In the genomic region with DNA sequence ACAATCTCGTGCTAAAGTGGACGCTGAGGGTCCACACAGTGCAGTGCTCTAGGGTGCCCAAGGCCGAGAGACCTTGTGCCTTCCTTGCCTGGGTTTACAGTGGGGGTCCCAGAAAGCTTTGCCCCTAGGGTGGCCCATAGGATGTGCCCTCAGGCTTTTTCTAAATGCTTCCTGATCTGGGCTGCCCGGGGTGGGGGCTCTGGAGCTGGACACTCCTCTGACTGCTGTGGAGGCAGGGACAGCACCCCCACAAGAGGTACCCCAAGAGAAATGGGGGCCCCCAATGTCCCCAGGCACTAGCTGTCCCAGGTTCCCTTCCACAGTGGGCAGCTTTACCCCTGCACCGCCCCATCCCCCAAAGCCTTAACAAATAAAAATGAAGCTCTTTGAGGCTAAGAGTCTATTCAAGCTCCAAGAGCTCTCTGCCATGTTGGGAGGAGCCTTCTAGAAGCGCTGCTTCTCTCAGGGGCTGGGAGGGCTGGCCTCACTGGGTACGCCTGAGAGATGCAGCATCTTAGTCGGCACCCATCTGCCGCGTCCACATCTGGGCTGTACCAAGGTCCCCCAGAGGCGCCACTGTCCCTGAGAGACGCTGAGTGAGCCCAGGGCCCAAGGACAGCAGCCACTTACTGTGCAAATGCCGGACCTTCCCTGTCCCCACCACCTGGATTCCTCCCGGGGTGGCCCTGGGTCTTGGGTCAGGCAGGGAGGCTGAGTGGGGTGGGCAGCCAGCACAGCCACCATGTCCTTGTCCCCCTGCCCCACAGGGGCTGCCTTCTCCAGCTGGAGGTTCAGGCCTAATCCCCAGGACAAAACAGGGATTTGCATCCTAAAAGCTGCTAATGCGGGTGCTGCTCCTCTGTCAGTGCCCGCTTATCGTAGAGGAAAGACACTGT, we compare ENCODE assay signal across 16 cellular contexts. TPM values are rescaled to one million over a fixed set of nuclear protein-coding genes. Genes with fewer than 3 reads are reported as not detected.
DNase-seq lines count a peak whose midpoint lies in the region; ATAC-seq and TF ChIP-seq lines count a peak whose summit lies in the region.
"Had no signal": no experiment of that assay in that cellular context is flagged by ENCODE, and none has a peak within 500 bp of the region (broad histone marks: within the 10 kb centered on the region; RNA-seq: fewer than 3 reads in every experiment).

No MANE protein-coding gene starts in this region.

- ATAC-seq in GM23338 (peak; percentile 38), right lobe of liver (no peak), GM18868 (IDR thresholded peaks at IDR 0.05; ENCODE audit: unreplicated experiment) (no peak)

- H3K4me3 ChIP-seq in GM23338 (no peak overlapping the region), right lobe of liver (no peak overlapping the region), spleen (no peak overlapping the region), esophagus muscularis mucosa (no peak overlapping the region)
- H3K4me3 ChIP-seq: GM12878 had no signal

- no peak overlapping the region for H3K4me3 Mint-ChIP-seq in GM23338
- no peak overlapping the region for H3K4me3 Mint-ChIP-seq in nephron progenitor cell
- H3K4me3 Mint-ChIP-seq: activated CD4-positive, alpha-beta T cell treated with anti-CD3 and anti-CD28 coated beads for 36 hours; activated CD8-positive, alpha-beta memory T cell treated with anti-CD3 and anti-CD28 coated beads, Interleukin-2, amount 10 ng/mL, durations not matched to agents 7 days and 5 days; mesothelial cell of epicardium; stimulated activated naive CD8-positive, alpha-beta T cell treated with anti-CD3 and anti-CD28 coated beads, Interleukin-15, Interleukin-2, amounts not matched to agents 100 ng/mL and 50 ng/mL, for 24 hours had no signal

- H3K27ac Mint-ChIP-seq in GM23338 (no peak overlapping the region), nephron progenitor cell (no peak overlapping the region)
- H3K27ac Mint-ChIP-seq: activated CD4-positive, alpha-beta T cell treated with anti-CD3 and anti-CD28 coated beads for 36 hours; activated CD8-positive, alpha-beta memory T cell treated with anti-CD3 and anti-CD28 coated beads, Interleukin-2, amount 10 ng/mL, durations not matched to agents 7 days and 5 days; mesothelial cell of epicardium; stimulated activated naive CD8-positive, alpha-beta T cell treated with anti-CD3 and anti-CD28 coated beads, Interleukin-15, Interleukin-2, amounts not matched to agents 100 ng/mL and 50 ng/mL, for 24 hours had no signal

- no peak overlapping the region for H2AFZ ChIP-seq in GM23338

- no peaks in the 10 kb centered on the region for H4K20me1 ChIP-seq in GM23338 (replicated peaks; ENCODE audit: insufficient read depth)

- 100% methylated on average over 1 of the region's 17 CpGs for WGBS in right lobe of liver (ENCODE audit: insufficient coverage, low coverage, low lambda C conversion rate, missing lambda C conversion rate)
- WGBS in spleen, 5 donors: 73 to 85% (median 83%) methylated on average over 12 to 17 of the region's 17 CpGs
- WGBS in esophagus muscularis mucosa: 90% methylated on average over 6 of the region's 17 CpGs

- H3K4me1 ChIP-seq in GM23338 (ENCODE audit: insufficient read depth): no peaks in the 10 kb centered on the region
- H3K4me1 ChIP-seq in right lobe of liver: peaks cover 0 to 69% (median 31%) of the 10 kb centered on the region in 4 donors
- peaks cover 0 to 45% (median 25%) of the 10 kb centered on the region in 6 donors for H3K4me1 ChIP-seq in spleen
- H3K4me1 ChIP-seq in esophagus muscularis mucosa: peaks cover 0 to 15% (median 13%) of the 10 kb centered on the region in 4 donors

- no peaks in the 10 kb centered on the region for H3F3A ChIP-seq in GM23338 (replicated peaks; ENCODE audit: low read depth)

- H3K4me2 ChIP-seq in GM23338: no peak overlapping the region

- TF ChIP-seq CTCF in GM23338 (conservative IDR thresholded peaks at IDR 0.05; ENCODE audit: low read depth in 2 of 2): no peak
- TF ChIP-seq CTCF in VCaP (conservative IDR thresholded peaks at IDR 0.05): no peak
- TF ChIP-seq CTCF in right lobe of liver (IDR thresholded peaks at IDR 0.05): no peak
- TF ChIP-seq CTCF in spleen (IDR thresholded peaks at IDR 0.05 in 8 of 11, conservative IDR thresholded peaks at IDR 0.05 in 3 of 11): no peak
- TF ChIP-seq CTCF in nephron progenitor cell (IDR thresholded peaks at IDR 0.05): no peak
- TF ChIP-seq CTCF in esophagus muscularis mucosa (IDR thresholded peaks at IDR 0.05): no peak

- no peaks in the 10 kb centered on the region for H3K9me2 ChIP-seq in GM23338 (ENCODE audit: insufficient read depth)

- H3K9me3 ChIP-seq in right lobe of liver (no peaks in the 10 kb centered on the region), spleen (no peaks in the 10 kb centered on the region), esophagus muscularis mucosa (no peaks in the 10 kb centered on the region)

- no peaks in the 10 kb centered on the region for H3K79me2 ChIP-seq in GM23338 (replicated peaks; ENCODE audit: insufficient read depth)

- H3K4me1 Mint-ChIP-seq in GM23338: peaks cover 16% of the 10 kb centered on the region
- peaks cover 38% of the 10 kb centered on the region for H3K4me1 Mint-ChIP-seq in nephron progenitor cell

- H3K27ac ChIP-seq in GM23338 (ENCODE audit: low read depth) (no peak overlapping the region), VCaP (peak overlapping the region; percentile 90), right lobe of liver (peak overlapping the region; percentile 60 to 94 (median 81)), spleen (peak overlapping the region in 1 of 8 donors; percentile 52), esophagus muscularis mucosa (replicated peaks in 1 of 4) (no peak overlapping the region)

- DNase-seq in GM23338 (ENCODE audit: low spot score) (no peak), right lobe of liver (peak in 1 of 3 donors; percentile 18), spleen (peak; percentile 55), nephron progenitor cell (no peak), esophagus muscularis mucosa (ENCODE audit: extremely low spot score) (no peak), NCI-H187 treated with DMSO at 0.1 percent for 48 hours (lab: John Stamatoyannopoulos, UW) (no peak)
- DNase-seq: activated CD8-positive, alpha-beta memory T cell treated with anti-CD3 and anti-CD28 coated beads, Interleukin-2, amount 10 ng/mL, durations not matched to agents 7 days and 5 days; effector CD8-positive, alpha-beta T cell; NCI-H748 treated with DMSO at 0.1 percent for 48 hours had no signal

- H3K9me3 Mint-ChIP-seq in GM23338 (no peaks in the 10 kb centered on the region), nephron progenitor cell (no peaks in the 10 kb centered on the region)
- H3K9me3 Mint-ChIP-seq: mesothelial cell of epicardium; stimulated activated naive CD8-positive, alpha-beta T cell treated with anti-CD3 and anti-CD28 coated beads, Interleukin-15, Interleukin-2, amounts not matched to agents 100 ng/mL and 50 ng/mL, for 24 hours had no signal

- no peaks in the 10 kb centered on the region for H3K36me3 ChIP-seq in GM23338 (ENCODE audit: insufficient read depth)
- H3K36me3 ChIP-seq in right lobe of liver: no peaks in the 10 kb centered on the region
- H3K36me3 ChIP-seq in spleen: no peaks in the 10 kb centered on the region
- H3K36me3 ChIP-seq in esophagus muscularis mucosa: no peaks in the 10 kb centered on the region

- no peaks in the 10 kb centered on the region for H3K36me3 Mint-ChIP-seq in GM23338 (ENCODE audit: low read depth)
- H3K36me3 Mint-ChIP-seq in nephron progenitor cell (ENCODE audit: low read depth): no peaks in the 10 kb centered on the region
- H3K36me3 Mint-ChIP-seq: activated CD8-positive, alpha-beta memory T cell treated with anti-CD3 and anti-CD28 coated beads, Interleukin-2, amount 10 ng/mL, durations not matched to agents 7 days and 5 days; mesothelial cell of epicardium had no signal

- H3K27me3 ChIP-seq in GM23338 (ENCODE audit: insufficient read depth) (no peaks in the 10 kb centered on the region), right lobe of liver (no peaks in the 10 kb centered on the region), spleen (replicated peaks in 1 of 7) (peaks cover 0 to 6% (median 0%) of the 10 kb centered on the region in 7 donors), esophagus muscularis mucosa (peaks cover 0 to 21% (median 0%) of the 10 kb centered on the region in 4 donors)

- TF ChIP-seq POLR2A in right lobe of liver (IDR thresholded peaks at IDR 0.05): no peak
- TF ChIP-seq POLR2A in spleen (IDR thresholded peaks at IDR 0.05): no peak
- TF ChIP-seq POLR2A in esophagus muscularis mucosa (IDR thresholded peaks at IDR 0.05; ENCODE audit: low read depth): no peak

- intact Hi-C loops in right lobe of liver (cut with DNase I): no loop called here
- intact Hi-C loops in spleen (cut with DNase I; ENCODE audit: low total_unique reads): no loop called here
- intact Hi-C loops in esophagus muscularis mucosa (cut with DNase I): no loop called here

- H3K27me3 Mint-ChIP-seq in GM23338 (ENCODE audit: insufficient read depth, low read depth, poor library complexity): peaks cover 9% of the 10 kb centered on the region
- peaks cover 4% of the 10 kb centered on the region for H3K27me3 Mint-ChIP-seq in nephron progenitor cell (ENCODE audit: low read depth, poor library complexity)
- H3K27me3 Mint-ChIP-seq: stimulated activated naive CD8-positive, alpha-beta T cell treated with anti-CD3 and anti-CD28 coated beads, Interleukin-15, Interleukin-2, amounts not matched to agents 100 ng/mL and 50 ng/mL, for 24 hours had no signal

- no peak for TF ChIP-seq EP300 in esophagus muscularis mucosa (IDR thresholded peaks at IDR 0.05)

TF ChIP-seq in GM23338, 12 proteins besides CTCF, POLR2A, EP300 and RAD21 (continues in another document):
- TF ChIP-seq EZH2 (IDR thresholded peaks at IDR 0.05; ENCODE audit: low read depth, unreplicated experiment) (no peak), ZNF114 (CRISPR knock-in tag; IDR thresholded peaks at IDR 0.05) (no peak), JUNB (IDR thresholded peaks at IDR 0.05; ENCODE audit: unreplicated experiment) (no peak), EZH2phosphoT487 (IDR thresholded peaks at IDR 0.05; ENCODE audit: unreplicated experiment) (no peak)

RNA-seq across cellular contexts. Expression of gene CEBPA, which starts 27.4 kb away (rescaled TPM):
- 2.6 and 5.0 TPM in 2 replicates for total RNA-seq in GM23338 (2014; rRNA removed; shearing (Covaris generic))
- polyA plus RNA-seq in GM23338 (2016; fragmentation: Nextera tagmentation; extraction: Ambion mirVana): 0.50 and 1.2 TPM in 2 replicates
- total RNA-seq in right lobe of liver: 100 to 1,000 TPM in 4 of 6 experiments, 10 to 100 TPM in 2; 53.9 to 163 (median 119) TPM
- total RNA-seq in spleen: 10 to 100 TPM; 15.5 to 27.7 (median 18.3) TPM
- 10 to 100 TPM in 1 of 3 donors, 1 to 10 TPM in 2; 7.4 to 19.8 (median 9.1) TPM for polyA plus RNA-seq in spleen
- total RNA-seq in esophagus muscularis mucosa: 10 to 100 TPM in 2 of 4 donors, 1 to 10 TPM in 2; 5.1 to 15.9 (median 8.9) TPM

RNA-seq across cellular contexts. Expression of gene SLC7A10, which starts 49.3 kb away (rescaled TPM):
- total RNA-seq in GM23338 (2014; rRNA removed; shearing (Covaris generic)): 2.6 and 6.3 TPM in 2 replicates
- polyA plus RNA-seq in GM23338 (2016; fragmentation: Nextera tagmentation; extraction: Ambion mirVana) (2.5 and 3.3 TPM in 2 replicates), spleen (under 1 TPM in 2 of 3 donors, not detected in 1; 0.06 to 0.07 TPM)
- total RNA-seq in right lobe of liver (not detected), spleen (under 1 TPM in 2 of 7 donors, not detected in 5; 0.32 to 0.37 TPM), esophagus muscularis mucosa (not detected)
- total RNA-seq: activated CD4-positive, alpha-beta T cell treated with anti-CD3 and anti-CD28 coated beads for 36 hours; activated CD8-positive, alpha-beta memory T cell treated with anti-CD3 and anti-CD28 coated beads, Interleukin-2, amount 10 ng/mL, durations not matched to agents 7 days and 5 days; GM12878; kidney epithelial cell had no signal
- polyA plus RNA-seq: GM12878 had no signal

Comparison
In these comparisons a context has a peak if more than half of its experiments do, and no peak if none do; other contexts are left out.
1. H3K27ac ChIP-seq: peak in VCaP (single experiment) and right lobe of liver (3 of 3); none in GM23338 (single experiment) and esophagus muscularis mucosa (0 of 4).